In the genomic region with DNA sequence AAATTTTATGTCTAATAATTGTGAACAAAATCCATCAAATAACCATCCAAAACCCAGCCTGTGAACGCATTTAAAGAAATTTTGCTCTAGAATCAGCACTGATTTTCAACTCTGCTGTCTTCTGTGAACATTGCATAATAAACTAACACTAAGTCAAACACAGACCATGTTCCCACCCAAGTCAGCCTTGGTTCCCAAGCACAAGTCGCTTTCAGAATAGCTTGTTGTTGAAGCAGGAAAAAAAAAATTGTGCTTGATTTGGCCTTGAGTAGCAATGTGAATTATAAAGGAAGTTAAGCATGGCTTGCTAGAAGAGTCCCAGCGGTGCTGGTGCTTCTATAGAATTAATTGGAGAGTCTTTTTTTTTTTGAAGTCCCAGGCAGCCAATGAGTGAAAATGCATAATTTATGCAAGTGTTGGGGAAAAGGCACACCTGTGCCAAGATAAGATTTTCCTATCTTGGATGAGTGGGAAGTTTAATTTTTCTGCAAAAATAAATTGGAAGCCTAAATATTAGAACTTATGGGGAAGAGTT, we compare ENCODE assay signal across 1 cellular context.
TF ChIP-seq lines count a peak whose summit lies in the region.

No MANE protein-coding gene starts in this region.

TF ChIP-seq in GM23338, 12 proteins besides CTCF, POLR2A, EP300 and RAD21:
- TF ChIP-seq ZNF462 (CRISPR knock-in tag; IDR thresholded peaks at IDR 0.05): no peak
- no peak for TF ChIP-seq CREB1 (CRISPR knock-in tag; IDR thresholded peaks at IDR 0.05; ENCODE audit: low read depth)
- TF ChIP-seq JUNB (IDR thresholded peaks at IDR 0.05; ENCODE audit: unreplicated experiment): no peak
- TF ChIP-seq EZH2 (IDR thresholded peaks at IDR 0.05; ENCODE audit: low read depth, unreplicated experiment): no peak
- no peak for TF ChIP-seq ETS1 (IDR thresholded peaks at IDR 0.05)
- no peak for TF ChIP-seq EZH2phosphoT487 (IDR thresholded peaks at IDR 0.05; ENCODE audit: unreplicated experiment)
TF ChIP-seq in GM23338: peak in this region for 0.
